ENCODE assay signal across 1 cellular context in the genomic region with DNA sequence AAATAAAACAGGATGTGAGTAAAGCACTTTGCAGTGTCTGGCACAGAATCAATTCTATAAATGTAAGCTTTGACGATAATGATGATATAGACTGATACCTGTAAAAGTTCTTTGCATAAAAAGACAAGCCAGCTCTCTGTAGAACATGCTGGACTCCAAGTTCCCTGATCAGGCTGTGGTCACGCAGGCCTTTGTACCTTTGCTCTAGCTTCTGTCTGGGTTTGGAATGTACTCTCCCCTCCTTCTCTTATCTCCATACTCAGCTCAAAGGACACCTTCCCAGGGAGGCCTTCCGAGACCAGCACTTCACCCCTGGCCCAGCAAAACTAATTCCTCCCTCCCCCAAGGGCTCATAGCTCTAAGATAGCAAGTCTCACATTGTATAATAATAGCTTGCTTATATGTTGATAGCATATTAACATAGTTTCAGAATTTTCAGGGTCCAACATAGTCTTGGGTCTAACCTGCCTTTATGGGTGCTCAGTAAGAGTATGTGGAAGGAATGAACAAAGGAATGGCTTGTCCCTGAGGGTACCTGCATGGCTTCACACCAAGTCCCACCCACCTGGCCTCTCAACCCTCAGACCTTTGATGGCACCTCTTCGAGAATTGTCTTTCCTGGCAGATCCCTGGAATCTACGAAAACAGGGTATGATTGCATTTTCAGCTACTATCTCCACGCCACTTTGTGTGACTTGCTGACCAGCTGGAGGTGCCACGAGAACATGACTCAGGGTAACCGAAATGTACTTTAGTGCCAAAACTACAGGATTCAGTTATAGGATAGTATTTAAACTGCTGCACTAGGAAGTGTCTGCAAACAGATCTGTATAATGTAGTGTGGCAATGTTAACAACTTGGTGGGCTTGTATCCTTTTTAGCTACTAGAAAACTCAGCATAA.
A peak's percentile ranks its signal among the peaks of the same experiment; 100 is the strongest.
TF ChIP-seq lines count a peak whose summit lies in the region.

No MANE protein-coding gene starts in this region.

TF ChIP-seq in K562, 482 proteins besides CTCF, POLR2A, EP300 and RAD21 (continued from another document):
- no peak; the same call in none of the 2 replicates for TF ChIP-seq CUX1 (CRISPR knock-in tag; IDR thresholded peaks at IDR 0.05)
- no peak for TF ChIP-seq GTF2E2 (tag; IDR thresholded peaks at IDR 0.05)
- TF ChIP-seq, protein P1, sequence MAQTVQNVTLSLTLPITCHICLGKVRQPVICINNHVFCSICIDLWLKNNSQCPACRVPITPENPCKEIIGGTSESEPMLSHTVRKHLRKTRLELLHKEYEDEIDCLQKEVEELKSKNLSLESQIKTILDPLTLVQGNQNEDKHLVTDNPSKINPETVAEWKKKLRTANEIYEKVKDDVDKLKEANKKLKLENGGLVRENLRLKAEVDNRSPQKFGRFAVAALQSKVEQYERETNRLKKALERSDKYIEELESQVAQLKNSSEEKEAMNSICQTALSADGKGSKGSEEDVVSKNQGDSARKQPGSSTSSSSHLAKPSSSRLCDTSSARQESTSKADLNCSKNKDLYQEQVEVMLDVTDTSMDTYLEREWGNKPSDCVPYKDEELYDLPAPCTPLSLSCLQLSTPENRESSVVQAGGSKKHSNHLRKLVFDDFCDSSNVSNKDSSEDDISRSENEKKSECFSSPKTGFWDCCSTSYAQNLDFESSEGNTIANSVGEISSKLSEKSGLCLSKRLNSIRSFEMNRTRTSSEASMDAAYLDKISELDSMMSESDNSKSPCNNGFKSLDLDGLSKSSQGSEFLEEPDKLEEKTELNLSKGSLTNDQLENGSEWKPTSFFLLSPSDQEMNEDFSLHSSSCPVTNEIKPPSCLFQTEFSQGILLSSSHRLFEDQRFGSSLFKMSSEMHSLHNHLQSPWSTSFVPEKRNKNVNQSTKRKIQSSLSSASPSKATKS (CRISPR knock-in tag; IDR thresholded peaks at IDR 0.05) = no peak
- TF ChIP-seq KLF10 (CRISPR knock-in tag; IDR thresholded peaks at IDR 0.05) = no peak
- TF ChIP-seq, protein P2, sequence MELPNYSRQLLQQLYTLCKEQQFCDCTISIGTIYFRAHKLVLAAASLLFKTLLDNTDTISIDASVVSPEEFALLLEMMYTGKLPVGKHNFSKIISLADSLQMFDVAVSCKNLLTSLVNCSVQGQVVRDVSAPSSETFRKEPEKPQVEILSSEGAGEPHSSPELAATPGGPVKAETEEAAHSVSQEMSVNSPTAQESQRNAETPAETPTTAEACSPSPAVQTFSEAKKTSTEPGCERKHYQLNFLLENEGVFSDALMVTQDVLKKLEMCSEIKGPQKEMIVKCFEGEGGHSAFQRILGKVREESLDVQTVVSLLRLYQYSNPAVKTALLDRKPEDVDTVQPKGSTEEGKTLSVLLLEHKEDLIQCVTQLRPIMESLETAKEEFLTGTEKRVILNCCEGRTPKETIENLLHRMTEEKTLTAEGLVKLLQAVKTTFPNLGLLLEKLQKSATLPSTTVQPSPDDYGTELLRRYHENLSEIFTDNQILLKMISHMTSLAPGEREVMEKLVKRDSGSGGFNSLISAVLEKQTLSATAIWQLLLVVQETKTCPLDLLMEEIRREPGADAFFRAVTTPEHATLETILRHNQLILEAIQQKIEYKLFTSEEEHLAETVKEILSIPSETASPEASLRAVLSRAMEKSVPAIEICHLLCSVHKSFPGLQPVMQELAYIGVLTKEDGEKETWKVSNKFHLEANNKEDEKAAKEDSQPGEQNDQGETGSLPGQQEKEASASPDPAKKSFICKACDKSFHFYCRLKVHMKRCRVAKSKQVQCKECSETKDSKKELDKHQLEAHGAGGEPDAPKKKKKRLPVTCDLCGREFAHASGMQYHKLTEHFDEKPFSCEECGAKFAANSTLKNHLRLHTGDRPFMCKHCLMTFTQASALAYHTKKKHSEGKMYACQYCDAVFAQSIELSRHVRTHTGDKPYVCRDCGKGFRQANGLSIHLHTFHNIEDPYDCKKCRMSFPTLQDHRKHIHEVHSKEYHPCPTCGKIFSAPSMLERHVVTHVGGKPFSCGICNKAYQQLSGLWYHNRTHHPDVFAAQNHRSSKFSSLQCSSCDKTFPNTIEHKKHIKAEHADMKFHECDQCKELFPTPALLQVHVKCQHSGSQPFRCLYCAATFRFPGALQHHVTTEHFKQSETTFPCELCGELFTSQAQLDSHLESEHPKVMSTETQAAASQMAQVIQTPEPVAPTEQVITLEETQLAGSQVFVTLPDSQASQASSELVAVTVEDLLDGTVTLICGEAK (IDR thresholded peaks at IDR 0.05) = 0 out of 2 replicates have a peak, but pooled peaks have one; percentile 3
- TF ChIP-seq, protein P2 (CRISPR knock-in tag; IDR thresholded peaks at IDR 0.05) = no peak
- no peak for TF ChIP-seq ELF4 (CRISPR knock-in tag; IDR thresholded peaks at IDR 0.05)
- TF ChIP-seq, protein P3, sequence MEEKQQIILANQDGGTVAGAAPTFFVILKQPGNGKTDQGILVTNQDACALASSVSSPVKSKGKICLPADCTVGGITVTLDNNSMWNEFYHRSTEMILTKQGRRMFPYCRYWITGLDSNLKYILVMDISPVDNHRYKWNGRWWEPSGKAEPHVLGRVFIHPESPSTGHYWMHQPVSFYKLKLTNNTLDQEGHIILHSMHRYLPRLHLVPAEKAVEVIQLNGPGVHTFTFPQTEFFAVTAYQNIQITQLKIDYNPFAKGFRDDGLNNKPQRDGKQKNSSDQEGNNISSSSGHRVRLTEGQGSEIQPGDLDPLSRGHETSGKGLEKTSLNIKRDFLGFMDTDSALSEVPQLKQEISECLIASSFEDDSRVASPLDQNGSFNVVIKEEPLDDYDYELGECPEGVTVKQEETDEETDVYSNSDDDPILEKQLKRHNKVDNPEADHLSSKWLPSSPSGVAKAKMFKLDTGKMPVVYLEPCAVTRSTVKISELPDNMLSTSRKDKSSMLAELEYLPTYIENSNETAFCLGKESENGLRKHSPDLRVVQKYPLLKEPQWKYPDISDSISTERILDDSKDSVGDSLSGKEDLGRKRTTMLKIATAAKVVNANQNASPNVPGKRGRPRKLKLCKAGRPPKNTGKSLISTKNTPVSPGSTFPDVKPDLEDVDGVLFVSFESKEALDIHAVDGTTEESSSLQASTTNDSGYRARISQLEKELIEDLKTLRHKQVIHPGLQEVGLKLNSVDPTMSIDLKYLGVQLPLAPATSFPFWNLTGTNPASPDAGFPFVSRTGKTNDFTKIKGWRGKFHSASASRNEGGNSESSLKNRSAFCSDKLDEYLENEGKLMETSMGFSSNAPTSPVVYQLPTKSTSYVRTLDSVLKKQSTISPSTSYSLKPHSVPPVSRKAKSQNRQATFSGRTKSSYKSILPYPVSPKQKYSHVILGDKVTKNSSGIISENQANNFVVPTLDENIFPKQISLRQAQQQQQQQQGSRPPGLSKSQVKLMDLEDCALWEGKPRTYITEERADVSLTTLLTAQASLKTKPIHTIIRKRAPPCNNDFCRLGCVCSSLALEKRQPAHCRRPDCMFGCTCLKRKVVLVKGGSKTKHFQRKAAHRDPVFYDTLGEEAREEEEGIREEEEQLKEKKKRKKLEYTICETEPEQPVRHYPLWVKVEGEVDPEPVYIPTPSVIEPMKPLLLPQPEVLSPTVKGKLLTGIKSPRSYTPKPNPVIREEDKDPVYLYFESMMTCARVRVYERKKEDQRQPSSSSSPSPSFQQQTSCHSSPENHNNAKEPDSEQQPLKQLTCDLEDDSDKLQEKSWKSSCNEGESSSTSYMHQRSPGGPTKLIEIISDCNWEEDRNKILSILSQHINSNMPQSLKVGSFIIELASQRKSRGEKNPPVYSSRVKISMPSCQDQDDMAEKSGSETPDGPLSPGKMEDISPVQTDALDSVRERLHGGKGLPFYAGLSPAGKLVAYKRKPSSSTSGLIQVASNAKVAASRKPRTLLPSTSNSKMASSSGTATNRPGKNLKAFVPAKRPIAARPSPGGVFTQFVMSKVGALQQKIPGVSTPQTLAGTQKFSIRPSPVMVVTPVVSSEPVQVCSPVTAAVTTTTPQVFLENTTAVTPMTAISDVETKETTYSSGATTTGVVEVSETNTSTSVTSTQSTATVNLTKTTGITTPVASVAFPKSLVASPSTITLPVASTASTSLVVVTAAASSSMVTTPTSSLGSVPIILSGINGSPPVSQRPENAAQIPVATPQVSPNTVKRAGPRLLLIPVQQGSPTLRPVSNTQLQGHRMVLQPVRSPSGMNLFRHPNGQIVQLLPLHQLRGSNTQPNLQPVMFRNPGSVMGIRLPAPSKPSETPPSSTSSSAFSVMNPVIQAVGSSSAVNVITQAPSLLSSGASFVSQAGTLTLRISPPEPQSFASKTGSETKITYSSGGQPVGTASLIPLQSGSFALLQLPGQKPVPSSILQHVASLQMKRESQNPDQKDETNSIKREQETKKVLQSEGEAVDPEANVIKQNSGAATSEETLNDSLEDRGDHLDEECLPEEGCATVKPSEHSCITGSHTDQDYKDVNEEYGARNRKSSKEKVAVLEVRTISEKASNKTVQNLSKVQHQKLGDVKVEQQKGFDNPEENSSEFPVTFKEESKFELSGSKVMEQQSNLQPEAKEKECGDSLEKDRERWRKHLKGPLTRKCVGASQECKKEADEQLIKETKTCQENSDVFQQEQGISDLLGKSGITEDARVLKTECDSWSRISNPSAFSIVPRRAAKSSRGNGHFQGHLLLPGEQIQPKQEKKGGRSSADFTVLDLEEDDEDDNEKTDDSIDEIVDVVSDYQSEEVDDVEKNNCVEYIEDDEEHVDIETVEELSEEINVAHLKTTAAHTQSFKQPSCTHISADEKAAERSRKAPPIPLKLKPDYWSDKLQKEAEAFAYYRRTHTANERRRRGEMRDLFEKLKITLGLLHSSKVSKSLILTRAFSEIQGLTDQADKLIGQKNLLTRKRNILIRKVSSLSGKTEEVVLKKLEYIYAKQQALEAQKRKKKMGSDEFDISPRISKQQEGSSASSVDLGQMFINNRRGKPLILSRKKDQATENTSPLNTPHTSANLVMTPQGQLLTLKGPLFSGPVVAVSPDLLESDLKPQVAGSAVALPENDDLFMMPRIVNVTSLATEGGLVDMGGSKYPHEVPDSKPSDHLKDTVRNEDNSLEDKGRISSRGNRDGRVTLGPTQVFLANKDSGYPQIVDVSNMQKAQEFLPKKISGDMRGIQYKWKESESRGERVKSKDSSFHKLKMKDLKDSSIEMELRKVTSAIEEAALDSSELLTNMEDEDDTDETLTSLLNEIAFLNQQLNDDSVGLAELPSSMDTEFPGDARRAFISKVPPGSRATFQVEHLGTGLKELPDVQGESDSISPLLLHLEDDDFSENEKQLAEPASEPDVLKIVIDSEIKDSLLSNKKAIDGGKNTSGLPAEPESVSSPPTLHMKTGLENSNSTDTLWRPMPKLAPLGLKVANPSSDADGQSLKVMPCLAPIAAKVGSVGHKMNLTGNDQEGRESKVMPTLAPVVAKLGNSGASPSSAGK (IDR thresholded peaks at IDR 0.05) = peak; percentile 73
- no peak for TF ChIP-seq RB1 (IDR thresholded peaks at IDR 0.05; ENCODE audit: low read depth)
